In the genomic region with DNA sequence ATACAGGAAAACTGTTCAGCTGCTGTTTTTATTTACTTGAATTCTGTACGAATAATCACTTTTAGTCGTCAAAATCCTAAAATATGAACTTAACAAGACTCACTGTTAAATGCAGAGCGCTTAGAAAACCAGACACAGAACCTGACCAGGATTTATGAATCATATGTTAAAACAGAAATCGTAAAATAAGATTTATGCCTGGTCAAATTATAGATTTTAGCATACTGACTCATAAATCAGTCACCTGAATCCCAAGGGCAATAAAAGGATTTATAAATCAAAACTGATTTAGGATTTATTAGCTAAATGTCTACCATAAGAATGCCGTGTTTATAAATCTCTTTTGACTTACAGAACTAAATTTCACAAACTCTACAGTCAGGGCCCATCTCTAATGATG, we compare ENCODE assay signal across 25 cellular contexts. TPM values are rescaled to one million over a fixed set of nuclear protein-coding genes. Genes with fewer than 3 reads are reported as not detected.
"Had no signal": no experiment of that assay in that cellular context is flagged by ENCODE, and none has a peak within 500 bp of the region (broad histone marks: within the 10 kb centered on the region; RNA-seq: fewer than 3 reads in every experiment).

No MANE protein-coding gene starts in this region.

- ATAC-seq: heart right ventricle; left cardiac atrium; left lung; naive thymus-derived CD4-positive, alpha-beta T cell; sciatic nerve; stimulated activated memory B cell treated with anti-CD40 and anti-IgM and Interleukin-4, amounts not matched to agents 10 μg/mL and 1 μg/mL and 100 μg/mL, for 72 hours; stimulated activated naive CD8-positive, alpha-beta T cell treated with anti-CD3 and anti-CD28 coated beads, Interleukin-15, Interleukin-2, amounts not matched to agents 100 U/mL and 50 U/mL, for 24 hours had no signal

- H3K4me3 Mint-ChIP-seq: dendritic cell treated with granulocyte-macrophage colony-stimulating factor and Interleukin-4, amounts not matched to agents 40 ng/mL and 50 ng/mL, for 4 days; endodermal cell; naive thymus-derived CD4-positive, alpha-beta T cell; nephron; neural progenitor cell; stimulated activated memory B cell treated with anti-CD40 and anti-IgM and Interleukin-4, amounts not matched to agents 10 μg/mL and 1 μg/mL and 100 μg/mL, for 72 hours; type B pancreatic cell had no signal

- DNase-seq: colonic mucosa; effector CD8-positive, alpha-beta T cell; endodermal cell; foreskin melanocyte; glutamatergic neuron; heart right ventricle; hippocampal formation; left cardiac atrium; left lung; mesenchymal stem cell; midbrain; naive thymus-derived CD4-positive, alpha-beta T cell; stimulated activated CD4-positive, alpha-beta T cell treated with anti-CD3 and anti-CD28 coated beads, Interleukin-2, amount 100 ng/mL, for 24 hours; stimulated activated CD4-positive, alpha-beta T cell treated with anti-CD3 and anti-CD28 coated beads, Interleukin-4, amount 100 ng/mL, for 4 hours; stimulated activated naive CD8-positive, alpha-beta T cell treated with anti-CD3 and anti-CD28 coated beads, Interleukin-15, Interleukin-2, amounts not matched to agents 100 U/mL and 50 U/mL, for 24 hours; substantia nigra; testis; tibial artery had no signal

- H3K36me3 Mint-ChIP-seq: naive thymus-derived CD4-positive, alpha-beta T cell; stimulated activated memory B cell treated with anti-CD40 and anti-IgM and Interleukin-4, amounts not matched to agents 10 μg/mL and 1 μg/mL and 100 μg/mL, for 72 hours had no signal

- H3K9me3 Mint-ChIP-seq: dendritic cell treated with granulocyte-macrophage colony-stimulating factor and Interleukin-4, amounts not matched to agents 40 ng/mL and 50 ng/mL, for 4 days; nephron; stimulated activated memory B cell treated with anti-CD40 and anti-IgM and Interleukin-4, amounts not matched to agents 10 μg/mL and 1 μg/mL and 100 μg/mL, for 72 hours had no signal

- H3K4me1 Mint-ChIP-seq: naive thymus-derived CD4-positive, alpha-beta T cell; nephron; stimulated activated memory B cell treated with anti-CD40 and anti-IgM and Interleukin-4, amounts not matched to agents 10 μg/mL and 1 μg/mL and 100 μg/mL, for 72 hours had no signal

- H3K27ac Mint-ChIP-seq: dendritic cell treated with granulocyte-macrophage colony-stimulating factor and Interleukin-4, amounts not matched to agents 40 ng/mL and 50 ng/mL, for 4 days; endodermal cell; naive thymus-derived CD4-positive, alpha-beta T cell; nephron; neural progenitor cell; stimulated activated memory B cell treated with anti-CD40 and anti-IgM and Interleukin-4, amounts not matched to agents 10 μg/mL and 1 μg/mL and 100 μg/mL, for 72 hours; type B pancreatic cell had no signal

- H3K27me3 Mint-ChIP-seq: dendritic cell treated with granulocyte-macrophage colony-stimulating factor and Interleukin-4, amounts not matched to agents 40 ng/mL and 50 ng/mL, for 4 days; stimulated activated memory B cell treated with anti-CD40 and anti-IgM and Interleukin-4, amounts not matched to agents 10 μg/mL and 1 μg/mL and 100 μg/mL, for 72 hours had no signal

RNA-seq across cellular contexts. Expression of a gene that starts 28.9 kb away (rescaled TPM):
- total RNA-seq: naive thymus-derived CD4-positive, alpha-beta T cell had no signal
- polyA plus RNA-seq: fibroblast of lung; naive thymus-derived CD4-positive, alpha-beta T cell had no signal
